15 cellular contexts compared by ENCODE assay signal in the genomic region with DNA sequence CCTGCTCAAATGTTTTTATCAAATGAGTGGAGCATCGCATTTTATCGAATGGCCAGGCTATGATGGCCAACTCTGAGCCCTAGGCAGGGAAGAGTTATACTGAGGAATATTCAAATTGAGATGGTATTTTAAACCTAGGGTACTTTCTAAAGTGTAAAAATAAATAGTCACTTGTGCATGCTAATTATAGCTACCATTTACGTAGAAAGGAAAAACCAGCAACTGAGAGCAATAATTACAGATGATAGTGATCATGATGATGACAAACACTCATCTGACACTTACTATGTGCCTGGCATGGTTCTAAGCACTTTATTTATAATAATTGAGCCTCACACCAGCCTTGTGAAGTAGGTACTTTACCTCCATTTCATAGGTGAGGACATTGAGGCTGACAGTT.
"Had no signal": no experiment of that assay in that cellular context is flagged by ENCODE, and none has a peak within 500 bp of the region (broad histone marks: within the 10 kb centered on the region; RNA-seq: fewer than 3 reads in every experiment).

No MANE protein-coding gene starts in this region.

- H3K4me3 Mint-ChIP-seq: activated CD4-positive, alpha-beta T cell treated with anti-CD3 and anti-CD28 coated beads for 36 hours; activated CD8-positive, alpha-beta T cell treated with anti-CD3 and anti-CD28 coated beads, Interleukin-2, amount 10 ng/mL, durations not matched to agents 7 days and 5 days; activated naive CD4-positive, alpha-beta T cell treated with anti-CD3 and anti-CD28 coated beads for 36 hours; neural progenitor cell had no signal

- ATAC-seq: activated CD4-positive, alpha-beta T cell treated with anti-CD3 and anti-CD28 coated beads for 36 hours; activated CD8-positive, alpha-beta T cell treated with anti-CD3 and anti-CD28 coated beads, Interleukin-2, amount 10 ng/mL, durations not matched to agents 7 days and 5 days; left lung; pancreas had no signal

- H3K4me3 ChIP-seq: esophagus squamous epithelium, left lung, neural progenitor cell, pancreas, skin epidermis, thyroid gland, vagina had no signal

- DNase-seq: activated CD4-positive, alpha-beta T cell treated with anti-CD3 and anti-CD28 coated beads for 36 hours; activated CD8-positive, alpha-beta T cell treated with anti-CD3 and anti-CD28 coated beads, Interleukin-2, amount 10 ng/mL, durations not matched to agents 7 days and 5 days; activated naive CD4-positive, alpha-beta T cell treated with anti-CD3 and anti-CD28 coated beads for 36 hours; esophagus squamous epithelium; foreskin fibroblast; head of caudate nucleus; islet precursor cell; left lung; pancreas; stimulated activated CD4-positive, alpha-beta T cell treated with anti-CD3 and anti-CD28 coated beads, Interleukin-4, amount 100 ng/mL, for 4 hours; T1000; thyroid gland had no signal

- H3K27me3 Mint-ChIP-seq: activated CD4-positive, alpha-beta T cell treated with anti-CD3 and anti-CD28 coated beads for 36 hours had no signal
